Comparison of ENCODE assay signal across 1 cellular context in the genomic region with DNA sequence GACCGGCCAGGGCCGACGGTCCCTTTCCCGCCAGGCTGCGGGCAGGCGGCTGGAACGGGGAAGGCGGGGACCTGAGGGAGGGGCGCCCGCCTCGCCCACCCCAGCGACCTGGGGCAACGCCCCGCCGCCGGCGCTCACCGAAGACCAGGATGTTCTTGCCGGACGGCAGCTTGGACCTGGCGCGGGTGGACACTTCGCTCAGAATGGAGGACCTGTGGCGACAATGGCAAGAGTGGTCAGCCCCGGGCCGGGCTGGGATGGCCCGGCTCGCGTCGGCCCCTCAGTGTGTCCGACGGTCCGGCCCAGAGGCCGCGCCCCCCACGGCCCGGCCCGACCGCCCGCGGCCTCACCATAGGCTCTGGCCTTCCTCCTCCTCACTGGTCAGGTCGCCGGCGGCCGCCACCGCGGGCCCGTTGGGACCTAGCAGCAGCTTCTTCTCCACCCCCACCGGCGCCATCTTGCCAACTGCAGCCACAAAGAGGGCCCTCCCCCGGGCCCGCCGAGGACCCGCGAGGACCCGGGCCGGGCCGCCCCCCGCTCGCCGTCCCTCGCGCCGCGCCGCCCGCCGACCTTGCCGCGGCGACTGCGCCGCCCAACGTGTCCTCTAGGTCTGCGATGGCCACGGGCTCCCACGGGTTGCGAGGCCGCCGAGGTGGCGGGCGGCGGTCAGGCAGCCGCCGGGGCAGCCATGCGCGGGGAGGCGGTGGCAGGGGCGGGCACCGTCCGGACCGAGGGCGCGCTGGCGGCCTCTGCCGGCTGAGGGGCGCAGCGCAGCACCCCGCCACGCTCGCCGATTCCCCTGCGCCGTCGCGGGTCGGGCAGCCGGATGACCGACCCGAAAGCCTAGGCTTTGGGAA.
TF ChIP-seq lines count a peak whose summit lies in the region.

A gene (minus strand): TSS at position 475 of the 857 bp plus-strand sequence. CDS start 18 bp downstream, at position 457.

TF ChIP-seq in HepG2, 621 proteins besides CTCF, POLR2A, EP300 and RAD21 (continued from another document and continues in another):
- TF ChIP-seq, protein P1, sequence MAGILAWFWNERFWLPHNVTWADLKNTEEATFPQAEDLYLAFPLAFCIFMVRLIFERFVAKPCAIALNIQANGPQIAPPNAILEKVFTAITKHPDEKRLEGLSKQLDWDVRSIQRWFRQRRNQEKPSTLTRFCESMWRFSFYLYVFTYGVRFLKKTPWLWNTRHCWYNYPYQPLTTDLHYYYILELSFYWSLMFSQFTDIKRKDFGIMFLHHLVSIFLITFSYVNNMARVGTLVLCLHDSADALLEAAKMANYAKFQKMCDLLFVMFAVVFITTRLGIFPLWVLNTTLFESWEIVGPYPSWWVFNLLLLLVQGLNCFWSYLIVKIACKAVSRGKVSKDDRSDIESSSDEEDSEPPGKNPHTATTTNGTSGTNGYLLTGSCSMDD (CRISPR knock-in tag; IDR thresholded peaks at IDR 0.05), result no peak
- TF ChIP-seq ZNF839 (CRISPR knock-in tag; IDR thresholded peaks at IDR 0.05; ENCODE audit: borderline replicate concordance), result no peak; the same call in 1 of the 2 replicates
- TF ChIP-seq CHCHD3 (CRISPR knock-in tag; IDR thresholded peaks at IDR 0.05), result peak; percentile 63
- TF ChIP-seq KLF16 (CRISPR knock-in tag; IDR thresholded peaks at IDR 0.05), result no peak
- TF ChIP-seq ZNF207 (IDR thresholded peaks at IDR 0.05; ENCODE audit: borderline replicate concordance), result no peak
- TF ChIP-seq HNF4A (CRISPR knock-in tag; IDR thresholded peaks at IDR 0.05), result no peak
- no peak; the same call in 1 of the 2 replicates for TF ChIP-seq ZNF350 (CRISPR knock-in tag; IDR thresholded peaks at IDR 0.05; ENCODE audit: borderline replicate concordance, low read depth)
- TF ChIP-seq KMT2A (CRISPR knock-in tag; IDR thresholded peaks at IDR 0.05), result peak; percentile 89
- TF ChIP-seq PTBP1 (IDR thresholded peaks at IDR 0.05; ENCODE audit: low read depth, low read length, poor library complexity, severe bottlenecking), result no peak
- no peak for TF ChIP-seq ZFP90 (CRISPR knock-in tag; IDR thresholded peaks at IDR 0.05; ENCODE audit: borderline replicate concordance)
- TF ChIP-seq ZNF263 (CRISPR knock-in tag; IDR thresholded peaks at IDR 0.05), result 0 out of 2 replicates have a peak, but pooled peaks have one; percentile 27
- TF ChIP-seq, protein P2, sequence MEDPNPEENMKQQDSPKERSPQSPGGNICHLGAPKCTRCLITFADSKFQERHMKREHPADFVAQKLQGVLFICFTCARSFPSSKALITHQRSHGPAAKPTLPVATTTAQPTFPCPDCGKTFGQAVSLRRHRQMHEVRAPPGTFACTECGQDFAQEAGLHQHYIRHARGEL (CRISPR knock-in tag; IDR thresholded peaks at IDR 0.05), result peak; percentile 20; the same call in 1 of the 2 replicates
- TF ChIP-seq, protein P3, sequence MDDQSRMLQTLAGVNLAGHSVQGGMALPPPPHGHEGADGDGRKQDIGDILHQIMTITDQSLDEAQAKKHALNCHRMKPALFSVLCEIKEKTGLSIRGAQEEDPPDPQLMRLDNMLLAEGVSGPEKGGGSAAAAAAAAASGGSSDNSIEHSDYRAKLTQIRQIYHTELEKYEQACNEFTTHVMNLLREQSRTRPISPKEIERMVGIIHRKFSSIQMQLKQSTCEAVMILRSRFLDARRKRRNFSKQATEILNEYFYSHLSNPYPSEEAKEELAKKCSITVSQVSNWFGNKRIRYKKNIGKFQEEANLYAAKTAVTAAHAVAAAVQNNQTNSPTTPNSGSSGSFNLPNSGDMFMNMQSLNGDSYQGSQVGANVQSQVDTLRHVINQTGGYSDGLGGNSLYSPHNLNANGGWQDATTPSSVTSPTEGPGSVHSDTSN (CRISPR knock-in tag; IDR thresholded peaks at IDR 0.05; ENCODE audit: borderline replicate concordance), result no peak
- no peak for TF ChIP-seq KLF15 (CRISPR knock-in tag; IDR thresholded peaks at IDR 0.05; ENCODE audit: borderline replicate concordance)
- 0 out of 2 replicates have a peak, but pooled peaks have one; percentile 57 for TF ChIP-seq NFIB (CRISPR knock-in tag; IDR thresholded peaks at IDR 0.05; ENCODE audit: borderline replicate concordance)
- no peak for TF ChIP-seq IRX3 (CRISPR knock-in tag; IDR thresholded peaks at IDR 0.05; ENCODE audit: borderline replicate concordance, low read depth)
- TF ChIP-seq FLYWCH1 (CRISPR knock-in tag; IDR thresholded peaks at IDR 0.05), result no peak
- TF ChIP-seq, protein P4, sequence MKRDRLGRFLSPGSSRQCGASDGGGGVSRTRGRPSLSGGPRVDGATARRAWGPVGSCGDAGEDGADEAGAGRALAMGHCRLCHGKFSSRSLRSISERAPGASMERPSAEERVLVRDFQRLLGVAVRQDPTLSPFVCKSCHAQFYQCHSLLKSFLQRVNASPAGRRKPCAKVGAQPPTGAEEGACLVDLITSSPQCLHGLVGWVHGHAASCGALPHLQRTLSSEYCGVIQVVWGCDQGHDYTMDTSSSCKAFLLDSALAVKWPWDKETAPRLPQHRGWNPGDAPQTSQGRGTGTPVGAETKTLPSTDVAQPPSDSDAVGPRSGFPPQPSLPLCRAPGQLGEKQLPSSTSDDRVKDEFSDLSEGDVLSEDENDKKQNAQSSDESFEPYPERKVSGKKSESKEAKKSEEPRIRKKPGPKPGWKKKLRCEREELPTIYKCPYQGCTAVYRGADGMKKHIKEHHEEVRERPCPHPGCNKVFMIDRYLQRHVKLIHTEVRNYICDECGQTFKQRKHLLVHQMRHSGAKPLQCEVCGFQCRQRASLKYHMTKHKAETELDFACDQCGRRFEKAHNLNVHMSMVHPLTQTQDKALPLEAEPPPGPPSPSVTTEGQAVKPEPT (CRISPR knock-in tag; IDR thresholded peaks at IDR 0.05; ENCODE audit: low read depth), result no peak; the same call in none of the 2 replicates
- TF ChIP-seq MEF2D (CRISPR knock-in tag; IDR thresholded peaks at IDR 0.05), result no peak
- TF ChIP-seq RCOR2 (CRISPR knock-in tag; IDR thresholded peaks at IDR 0.05), result no peak
- no peak for TF ChIP-seq GZF1 (CRISPR knock-in tag; IDR thresholded peaks at IDR 0.05)
- TF ChIP-seq CHD2 (IDR thresholded peaks at IDR 0.05; ENCODE audit: low read depth, low read length), result no peak
- TF ChIP-seq, protein P5, sequence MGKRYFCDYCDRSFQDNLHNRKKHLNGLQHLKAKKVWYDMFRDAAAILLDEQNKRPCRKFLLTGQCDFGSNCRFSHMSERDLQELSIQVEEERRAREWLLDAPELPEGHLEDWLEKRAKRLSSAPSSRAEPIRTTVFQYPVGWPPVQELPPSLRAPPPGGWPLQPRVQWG (CRISPR knock-in tag; IDR thresholded peaks at IDR 0.05; ENCODE audit: borderline replicate concordance, low read depth), result no peak
- TF ChIP-seq, protein P6, sequence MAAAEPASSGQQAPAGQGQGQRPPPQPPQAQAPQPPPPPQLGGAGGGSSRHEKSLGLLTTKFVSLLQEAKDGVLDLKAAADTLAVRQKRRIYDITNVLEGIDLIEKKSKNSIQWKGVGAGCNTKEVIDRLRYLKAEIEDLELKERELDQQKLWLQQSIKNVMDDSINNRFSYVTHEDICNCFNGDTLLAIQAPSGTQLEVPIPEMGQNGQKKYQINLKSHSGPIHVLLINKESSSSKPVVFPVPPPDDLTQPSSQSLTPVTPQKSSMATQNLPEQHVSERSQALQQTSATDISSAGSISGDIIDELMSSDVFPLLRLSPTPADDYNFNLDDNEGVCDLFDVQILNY (CRISPR knock-in tag; conservative IDR thresholded peaks at IDR 0.05), result peak; percentile 69; the same call in 1 of the 2 replicates
- TF ChIP-seq, protein P7, sequence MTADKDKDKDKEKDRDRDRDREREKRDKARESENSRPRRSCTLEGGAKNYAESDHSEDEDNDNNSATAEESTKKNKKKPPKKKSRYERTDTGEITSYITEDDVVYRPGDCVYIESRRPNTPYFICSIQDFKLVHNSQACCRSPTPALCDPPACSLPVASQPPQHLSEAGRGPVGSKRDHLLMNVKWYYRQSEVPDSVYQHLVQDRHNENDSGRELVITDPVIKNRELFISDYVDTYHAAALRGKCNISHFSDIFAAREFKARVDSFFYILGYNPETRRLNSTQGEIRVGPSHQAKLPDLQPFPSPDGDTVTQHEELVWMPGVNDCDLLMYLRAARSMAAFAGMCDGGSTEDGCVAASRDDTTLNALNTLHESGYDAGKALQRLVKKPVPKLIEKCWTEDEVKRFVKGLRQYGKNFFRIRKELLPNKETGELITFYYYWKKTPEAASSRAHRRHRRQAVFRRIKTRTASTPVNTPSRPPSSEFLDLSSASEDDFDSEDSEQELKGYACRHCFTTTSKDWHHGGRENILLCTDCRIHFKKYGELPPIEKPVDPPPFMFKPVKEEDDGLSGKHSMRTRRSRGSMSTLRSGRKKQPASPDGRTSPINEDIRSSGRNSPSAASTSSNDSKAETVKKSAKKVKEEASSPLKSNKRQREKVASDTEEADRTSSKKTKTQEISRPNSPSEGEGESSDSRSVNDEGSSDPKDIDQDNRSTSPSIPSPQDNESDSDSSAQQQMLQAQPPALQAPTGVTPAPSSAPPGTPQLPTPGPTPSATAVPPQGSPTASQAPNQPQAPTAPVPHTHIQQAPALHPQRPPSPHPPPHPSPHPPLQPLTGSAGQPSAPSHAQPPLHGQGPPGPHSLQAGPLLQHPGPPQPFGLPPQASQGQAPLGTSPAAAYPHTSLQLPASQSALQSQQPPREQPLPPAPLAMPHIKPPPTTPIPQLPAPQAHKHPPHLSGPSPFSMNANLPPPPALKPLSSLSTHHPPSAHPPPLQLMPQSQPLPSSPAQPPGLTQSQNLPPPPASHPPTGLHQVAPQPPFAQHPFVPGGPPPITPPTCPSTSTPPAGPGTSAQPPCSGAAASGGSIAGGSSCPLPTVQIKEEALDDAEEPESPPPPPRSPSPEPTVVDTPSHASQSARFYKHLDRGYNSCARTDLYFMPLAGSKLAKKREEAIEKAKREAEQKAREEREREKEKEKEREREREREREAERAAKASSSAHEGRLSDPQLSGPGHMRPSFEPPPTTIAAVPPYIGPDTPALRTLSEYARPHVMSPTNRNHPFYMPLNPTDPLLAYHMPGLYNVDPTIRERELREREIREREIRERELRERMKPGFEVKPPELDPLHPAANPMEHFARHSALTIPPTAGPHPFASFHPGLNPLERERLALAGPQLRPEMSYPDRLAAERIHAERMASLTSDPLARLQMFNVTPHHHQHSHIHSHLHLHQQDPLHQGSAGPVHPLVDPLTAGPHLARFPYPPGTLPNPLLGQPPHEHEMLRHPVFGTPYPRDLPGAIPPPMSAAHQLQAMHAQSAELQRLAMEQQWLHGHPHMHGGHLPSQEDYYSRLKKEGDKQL (CRISPR knock-in tag; IDR thresholded peaks at IDR 0.05; ENCODE audit: low read depth), result no peak
- TF ChIP-seq ZFY (CRISPR knock-in tag; IDR thresholded peaks at IDR 0.05), result peak; percentile 92
- no peak for TF ChIP-seq ZNF460 (CRISPR knock-in tag; IDR thresholded peaks at IDR 0.05; ENCODE audit: borderline replicate concordance)
- TF ChIP-seq, protein P8, sequence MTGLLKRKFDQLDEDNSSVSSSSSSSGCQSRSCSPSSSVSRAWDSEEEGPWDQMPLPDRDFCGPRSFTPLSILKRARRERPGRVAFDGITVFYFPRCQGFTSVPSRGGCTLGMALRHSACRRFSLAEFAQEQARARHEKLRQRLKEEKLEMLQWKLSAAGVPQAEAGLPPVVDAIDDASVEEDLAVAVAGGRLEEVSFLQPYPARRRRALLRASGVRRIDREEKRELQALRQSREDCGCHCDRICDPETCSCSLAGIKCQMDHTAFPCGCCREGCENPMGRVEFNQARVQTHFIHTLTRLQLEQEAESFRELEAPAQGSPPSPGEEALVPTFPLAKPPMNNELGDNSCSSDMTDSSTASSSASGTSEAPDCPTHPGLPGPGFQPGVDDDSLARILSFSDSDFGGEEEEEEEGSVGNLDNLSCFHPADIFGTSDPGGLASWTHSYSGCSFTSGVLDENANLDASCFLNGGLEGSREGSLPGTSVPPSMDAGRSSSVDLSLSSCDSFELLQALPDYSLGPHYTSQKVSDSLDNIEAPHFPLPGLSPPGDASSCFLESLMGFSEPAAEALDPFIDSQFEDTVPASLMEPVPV (CRISPR knock-in tag; IDR thresholded peaks at IDR 0.05), result no peak
- TF ChIP-seq, protein P9, sequence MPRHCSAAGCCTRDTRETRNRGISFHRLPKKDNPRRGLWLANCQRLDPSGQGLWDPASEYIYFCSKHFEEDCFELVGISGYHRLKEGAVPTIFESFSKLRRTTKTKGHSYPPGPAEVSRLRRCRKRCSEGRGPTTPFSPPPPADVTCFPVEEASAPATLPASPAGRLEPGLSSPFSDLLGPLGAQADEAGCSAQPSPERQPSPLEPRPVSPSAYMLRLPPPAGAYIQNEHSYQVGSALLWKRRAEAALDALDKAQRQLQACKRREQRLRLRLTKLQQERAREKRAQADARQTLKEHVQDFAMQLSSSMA (CRISPR knock-in tag; IDR thresholded peaks at IDR 0.05), result no peak
- TF ChIP-seq, protein P10, sequence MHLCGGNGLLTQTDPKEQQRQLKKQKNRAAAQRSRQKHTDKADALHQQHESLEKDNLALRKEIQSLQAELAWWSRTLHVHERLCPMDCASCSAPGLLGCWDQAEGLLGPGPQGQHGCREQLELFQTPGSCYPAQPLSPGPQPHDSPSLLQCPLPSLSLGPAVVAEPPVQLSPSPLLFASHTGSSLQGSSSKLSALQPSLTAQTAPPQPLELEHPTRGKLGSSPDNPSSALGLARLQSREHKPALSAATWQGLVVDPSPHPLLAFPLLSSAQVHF (CRISPR knock-in tag; IDR thresholded peaks at IDR 0.05), result no peak
- TF ChIP-seq TAF15 (IDR thresholded peaks at IDR 0.05; ENCODE audit: low read depth, low read length, poor library complexity, severe bottlenecking), result no peak
- TF ChIP-seq, protein P11, sequence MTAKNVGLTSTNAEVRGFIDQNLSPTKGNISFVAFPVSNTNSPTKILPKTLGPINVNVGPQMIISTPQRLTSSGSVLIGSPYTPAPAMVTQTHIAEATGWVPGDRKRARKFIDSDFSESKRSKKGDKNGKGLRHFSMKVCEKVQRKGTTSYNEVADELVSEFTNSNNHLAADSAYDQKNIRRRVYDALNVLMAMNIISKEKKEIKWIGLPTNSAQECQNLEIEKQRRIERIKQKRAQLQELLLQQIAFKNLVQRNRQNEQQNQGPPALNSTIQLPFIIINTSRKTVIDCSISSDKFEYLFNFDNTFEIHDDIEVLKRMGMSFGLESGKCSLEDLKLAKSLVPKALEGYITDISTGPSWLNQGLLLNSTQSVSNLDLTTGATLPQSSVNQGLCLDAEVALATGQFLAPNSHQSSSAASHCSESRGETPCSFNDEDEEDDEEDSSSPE (CRISPR knock-in tag; IDR thresholded peaks at IDR 0.05), result peak; percentile 66
- 0 out of 2 replicates have a peak, but pooled peaks have one; percentile 45 for TF ChIP-seq ZNF180 (CRISPR knock-in tag; IDR thresholded peaks at IDR 0.05; ENCODE audit: borderline replicate concordance, low read depth)
- TF ChIP-seq RARG (CRISPR knock-in tag; IDR thresholded peaks at IDR 0.05; ENCODE audit: low read depth), result no peak
- no peak for TF ChIP-seq GFI1 (CRISPR knock-in tag; IDR thresholded peaks at IDR 0.05; ENCODE audit: borderline replicate concordance)
- TF ChIP-seq MAFF (IDR thresholded peaks at IDR 0.05; ENCODE audit: low read depth, low read length), result no peak
- TF ChIP-seq HNRNPK (IDR thresholded peaks at IDR 0.05; ENCODE audit: low read depth, low read length, poor library complexity, severe bottlenecking), result no peak
- TF ChIP-seq, protein P12, sequence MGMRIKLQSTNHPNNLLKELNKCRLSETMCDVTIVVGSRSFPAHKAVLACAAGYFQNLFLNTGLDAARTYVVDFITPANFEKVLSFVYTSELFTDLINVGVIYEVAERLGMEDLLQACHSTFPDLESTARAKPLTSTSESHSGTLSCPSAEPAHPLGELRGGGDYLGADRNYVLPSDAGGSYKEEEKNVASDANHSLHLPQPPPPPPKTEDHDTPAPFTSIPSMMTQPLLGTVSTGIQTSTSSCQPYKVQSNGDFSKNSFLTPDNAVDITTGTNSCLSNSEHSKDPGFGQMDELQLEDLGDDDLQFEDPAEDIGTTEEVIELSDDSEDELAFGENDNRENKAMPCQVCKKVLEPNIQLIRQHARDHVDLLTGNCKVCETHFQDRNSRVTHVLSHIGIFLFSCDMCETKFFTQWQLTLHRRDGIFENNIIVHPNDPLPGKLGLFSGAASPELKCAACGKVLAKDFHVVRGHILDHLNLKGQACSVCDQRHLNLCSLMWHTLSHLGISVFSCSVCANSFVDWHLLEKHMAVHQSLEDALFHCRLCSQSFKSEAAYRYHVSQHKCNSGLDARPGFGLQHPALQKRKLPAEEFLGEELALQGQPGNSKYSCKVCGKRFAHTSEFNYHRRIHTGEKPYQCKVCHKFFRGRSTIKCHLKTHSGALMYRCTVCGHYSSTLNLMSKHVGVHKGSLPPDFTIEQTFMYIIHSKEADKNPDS (CRISPR knock-in tag; IDR thresholded peaks at IDR 0.05), result no peak
